In the genomic region with DNA sequence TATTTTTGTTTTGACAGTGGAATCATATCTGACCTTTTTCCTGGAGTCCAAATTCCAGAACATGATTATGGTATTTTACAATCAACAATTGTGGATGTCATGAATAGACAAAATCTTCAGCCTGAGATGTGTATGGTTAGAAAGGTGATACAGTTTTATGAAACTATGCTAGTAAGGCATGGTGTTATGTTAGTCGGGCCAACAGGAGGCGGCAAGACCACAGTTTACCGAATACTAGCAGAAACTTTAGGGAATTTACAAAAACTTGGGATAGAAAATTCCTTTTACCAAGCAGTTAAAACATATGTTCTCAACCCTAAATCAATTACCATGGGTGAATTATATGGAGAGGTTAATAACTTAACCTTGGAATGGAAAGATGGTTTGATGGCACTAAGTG, we compare ENCODE assay signal across 28 cellular contexts.
DNase-seq lines count a peak whose midpoint lies in the region; ATAC-seq and TF ChIP-seq lines count a peak whose summit lies in the region.
"Had no signal": no experiment of that assay in that cellular context is flagged by ENCODE, and none has a peak within 500 bp of the region (broad histone marks: within the 10 kb centered on the region; RNA-seq: fewer than 3 reads in every experiment).

No MANE protein-coding gene starts in this region.

- H3K27ac Mint-ChIP-seq in natural killer cell treated with Interleukin-12 subunit alpha and Interleukin-12 subunit beta and Interleukin-15 and Interleukin-18, amount 100 ng/mL, for 72 hours, result peak overlapping the region in 1 of 2 donors; percentile 17
- H3K27ac Mint-ChIP-seq: activated B cell treated with CpG ODN at 0.5 μM for 24 hours; stimulated activated naive B cell treated with anti-CD40 and anti-IgM and Interleukin-4, amounts not matched to agents 10 μg/mL and 1 μg/mL and 100 μg/mL, for 72 hours had no signal

- no peak overlapping the region for H3K27ac ChIP-seq in SK-N-SH (ENCODE audit: low read depth in 2 of 2, low read length in 1 of 2)
- H3K27ac ChIP-seq in HCT116 (ENCODE audit: low read depth, low read length), result no peak overlapping the region
- H3K27ac ChIP-seq: 22Rv1, ascending aorta, BLaER1, dorsolateral prefrontal cortex, epithelial cell of prostate, gastrocnemius medialis, GM23248, KMS-11, testis had no signal

- ATAC-seq in SK-N-SH treated with all-trans-retinoic acid at 6 μM for 48 hours, result no peak
- no peak for ATAC-seq in HCT116
- ATAC-seq in natural killer cell treated with Interleukin-12 subunit alpha and Interleukin-12 subunit beta and Interleukin-15 and Interleukin-18, amount 100 ng/mL, for 72 hours, result no peak
- ATAC-seq in HG03175 (IDR thresholded peaks at IDR 0.05; ENCODE audit: unreplicated experiment), result no peak
- ATAC-seq in GM21390 (IDR thresholded peaks at IDR 0.05; ENCODE audit: unreplicated experiment), result no peak
- ATAC-seq: gastrocnemius medialis; stimulated activated naive B cell treated with anti-CD40 and anti-IgM and Interleukin-4, amounts not matched to agents 10 μg/mL and 1 μg/mL and 100 μg/mL, for 72 hours had no signal

- H3K36me3 Mint-ChIP-seq in natural killer cell treated with Interleukin-12 subunit alpha and Interleukin-12 subunit beta and Interleukin-15 and Interleukin-18, amount 100 ng/mL, for 72 hours, result peaks cover 13% of the 10 kb centered on the region

- WGBS in SK-N-SH (ENCODE audit: low lambda C conversion rate), result 45% methylated on average over 3 of the region's 3 CpGs

- no peak overlapping the region for H2AFZ ChIP-seq in SK-N-SH (ENCODE audit: low read depth)
- no peak overlapping the region for H2AFZ ChIP-seq in HCT116 (ENCODE audit: low read depth, low read length, poor library complexity, severe bottlenecking)
- H2AFZ ChIP-seq: GM23248 had no signal

- H3F3A ChIP-seq in SK-N-SH (replicated peaks; ENCODE audit: insufficient read depth), result no peaks in the 10 kb centered on the region

- no peak overlapping the region for H3K4me3 ChIP-seq in SK-N-SH (ENCODE audit: low read depth in 2 of 2, low read length in 1 of 2)
- no peak overlapping the region for H3K4me3 ChIP-seq in HCT116 (replicated peaks in 1 of 2; ENCODE audit: low read depth in 1 of 2, low read length in 2 of 2)
- no peak overlapping the region for H3K4me3 ChIP-seq in choroid plexus epithelial cell (ENCODE audit: low read depth, low read length)
- H3K4me3 ChIP-seq: ascending aorta, BLaER1, dorsolateral prefrontal cortex, gastrocnemius medialis, GM23248, testis had no signal

- H3K4me2 ChIP-seq in SK-N-SH (no peak overlapping the region), HCT116 (ENCODE audit: low read length) (no peak overlapping the region)
- H3K4me2 ChIP-seq: BLaER1, KMS-11 had no signal

- POLR2A ChIA-PET in SK-N-SH (lab: Yijun Ruan, JAX) (no interaction called here), HCT116 (lab: Charles Lee) (no interaction called here)

- no peaks in the 10 kb centered on the region for H3K9me3 ChIP-seq in SK-N-SH
- H3K9me3 ChIP-seq in HCT116 (ENCODE audit: control insufficient read depth in 1 of 2, insufficient read depth in 1 of 2, low read depth in 1 of 2, low read length in 2 of 2), result no peaks in the 10 kb centered on the region
- H3K9me3 ChIP-seq: ascending aorta, BLaER1, gastrocnemius medialis, testis had no signal

- H4K20me1 ChIP-seq in SK-N-SH (ENCODE audit: insufficient read depth) (no peaks in the 10 kb centered on the region), HCT116 (ENCODE audit: insufficient read depth) (no peaks in the 10 kb centered on the region)
- H4K20me1 ChIP-seq: BLaER1 had no signal

- no peaks in the 10 kb centered on the region for H3K27me3 Mint-ChIP-seq in natural killer cell treated with Interleukin-12 subunit alpha and Interleukin-12 subunit beta and Interleukin-15 and Interleukin-18, amount 100 ng/mL, for 72 hours

- H3K9ac ChIP-seq in SK-N-SH (no peak overlapping the region), HCT116 (ENCODE audit: low read length) (no peak overlapping the region)
- H3K9ac ChIP-seq: BLaER1, GM23248, KMS-11 had no signal

- DNase-seq in SK-N-SH (no peak), HCT116 (ENCODE audit: low read depth, low spot score) (no peak), choroid plexus epithelial cell (ENCODE audit: low read depth) (peak; percentile 11)
- no peak for DNase-seq in natural killer cell treated with Interleukin-12 subunit alpha and Interleukin-12 subunit beta and Interleukin-15 and Interleukin-18, amount 100 ng/mL, for 72 hours (ENCODE audit: low spot score)
- no peak for DNase-seq in NK-92 treated with Interleukin-12 subunit alpha and Interleukin-12 subunit beta, amount 100 ng/mL, for 24 hours (lab: John Stamatoyannopoulos, UW)
- DNase-seq: activated B cell treated with CpG ODN at 0.5 μM for 24 hours; activated CD4-positive, alpha-beta T cell treated with anti-CD3 and anti-CD28 coated beads, Interleukin-2, amount 50 U/mL, for 48 hours; central memory CD4-positive, alpha-beta T cell; dorsolateral prefrontal cortex; EL; gastrocnemius medialis; GM23248; kidney; mammary epithelial cell; NCI-H1694 treated with DMSO at 0.1 percent for 48 hours; occipital lobe; stimulated activated CD4-positive, alpha-beta T cell treated with anti-CD3 and anti-CD28 coated beads, Interleukin-2, amount 100 ng/mL, for 48 hours; stimulated activated naive B cell treated with anti-CD40 and anti-IgM and Interleukin-4, amounts not matched to agents 10 μg/mL and 1 μg/mL and 100 μg/mL, for 72 hours; T1000; testis had no signal

- RAD21 ChIA-PET in HCT116 (lab: Charles Lee; ENCODE audit: low non-redundant PET in 1 of 2, low total read pairs in 2 of 2, uncharacterized antibody in 2 of 2, unreplicated experiment in 2 of 2), result no interaction called here

- no TSS peak for BruUV-seq in HCT116 (replicated peaks; lab: Mats Ljungman, UMichigan)

- TF ChIP-seq RAD21 in SK-N-SH (IDR thresholded peaks at IDR 0.05; ENCODE audit: low read length) (no peak), HCT116 (IDR thresholded peaks at IDR 0.05; ENCODE audit: low read depth) (peak; percentile 22; the same call in 1 of the 2 replicates)

- TF ChIP-seq POLR2A in HCT116 (IDR thresholded peaks at IDR 0.05; ENCODE audit: borderline replicate concordance, extremely low read depth, insufficient read depth, insufficient read length), result no peak

- TF ChIP-seq CTCF in SK-N-SH (IDR thresholded peaks at IDR 0.05) (peak; percentile 25; the same call in 1 of the 2 replicates), HCT116 (IDR thresholded peaks at IDR 0.05 in 2 of 3, conservative IDR thresholded peaks at IDR 0.05 in 1 of 3; ENCODE audit: borderline replicate concordance in 1 of 3, insufficient read depth in 1 of 3, low read depth in 2 of 3, low read length in 2 of 3) (no peak), choroid plexus epithelial cell (conservative IDR thresholded peaks at IDR 0.05; ENCODE audit: low read depth, low read length) (peak; percentile 30)

- H3K9me2 ChIP-seq in SK-N-SH (peaks cover 2% of the 10 kb centered on the region; the same call in 1 of the 2 replicates), HCT116 (ENCODE audit: insufficient read depth) (0 out of 2 replicates have a peak, but pooled peaks cover 1% of the 10 kb centered on the region)

- no peaks in the 10 kb centered on the region for H3K9me3 Mint-ChIP-seq in natural killer cell treated with Interleukin-12 subunit alpha and Interleukin-12 subunit beta and Interleukin-15 and Interleukin-18, amount 100 ng/mL, for 72 hours
- H3K9me3 Mint-ChIP-seq: activated B cell treated with CpG ODN at 0.5 μM for 24 hours; stimulated activated naive B cell treated with anti-CD40 and anti-IgM and Interleukin-4, amounts not matched to agents 10 μg/mL and 1 μg/mL and 100 μg/mL, for 72 hours had no signal

- H3K4me1 ChIP-seq in SK-N-SH (ENCODE audit: control insufficient read depth in 1 of 2, insufficient read depth in 2 of 2, low read depth in 1 of 2, low read length in 1 of 2), result no peaks in the 10 kb centered on the region
- H3K4me1 ChIP-seq in HCT116 (ENCODE audit: control insufficient read depth in 1 of 2, insufficient read depth in 2 of 2, low read length in 2 of 2), result no peaks in the 10 kb centered on the region
- H3K4me1 ChIP-seq: ascending aorta, testis had no signal

- H3K4me1 Mint-ChIP-seq in natural killer cell treated with Interleukin-12 subunit alpha and Interleukin-12 subunit beta and Interleukin-15 and Interleukin-18, amount 100 ng/mL, for 72 hours (ENCODE audit: low read depth in 2 of 2), result peaks cover 48 to 54% of the 10 kb centered on the region in 2 donors
- H3K4me1 Mint-ChIP-seq: activated B cell treated with CpG ODN at 0.5 μM for 24 hours; stimulated activated naive B cell treated with anti-CD40 and anti-IgM and Interleukin-4, amounts not matched to agents 10 μg/mL and 1 μg/mL and 100 μg/mL, for 72 hours had no signal

- CTCF ChIA-PET in SK-N-SH (lab: Yijun Ruan, JAX) (no interaction called here), HCT116 (lab: Charles Lee) (no interaction called here)

- intact Hi-C loops in HCT116 (cut with micrococcal nuclease), result no loop called here

- H3K79me2 ChIP-seq in SK-N-SH (ENCODE audit: insufficient read depth), result no peaks in the 10 kb centered on the region
- no peaks in the 10 kb centered on the region for H3K79me2 ChIP-seq in HCT116 (ENCODE audit: insufficient read depth, low read length)

- H3K27me3 ChIP-seq in SK-N-SH (ENCODE audit: insufficient read depth) (0 out of 2 replicates have a peak, but pooled peaks cover 5% of the 10 kb centered on the region), HCT116 (ENCODE audit: insufficient read depth, low read length) (no peaks in the 10 kb centered on the region)
- H3K27me3 ChIP-seq: ascending aorta, BLaER1, dorsolateral prefrontal cortex, gastrocnemius medialis, testis had no signal

- no peak for TF ChIP-seq EP300 in SK-N-SH (IDR thresholded peaks at IDR 0.05; ENCODE audit: borderline replicate concordance in 1 of 2, low read depth in 1 of 2, low read length in 1 of 2)

- H3K4me3 Mint-ChIP-seq in natural killer cell treated with Interleukin-12 subunit alpha and Interleukin-12 subunit beta and Interleukin-15 and Interleukin-18, amount 100 ng/mL, for 72 hours, result peak overlapping the region; percentile 6
- H3K4me3 Mint-ChIP-seq: activated B cell treated with CpG ODN at 0.5 μM for 24 hours; stimulated activated naive B cell treated with anti-CD40 and anti-IgM and Interleukin-4, amounts not matched to agents 10 μg/mL and 1 μg/mL and 100 μg/mL, for 72 hours had no signal

- H3K36me3 ChIP-seq in SK-N-SH (replicated peaks in 1 of 2; ENCODE audit: control insufficient read depth in 1 of 2, insufficient read depth in 2 of 2, low read length in 1 of 2) (no peaks in the 10 kb centered on the region), HCT116 (ENCODE audit: control insufficient read depth in 1 of 2, insufficient read depth in 2 of 2, low read length in 2 of 2) (no peaks in the 10 kb centered on the region)
- H3K36me3 ChIP-seq: ascending aorta, BLaER1, gastrocnemius medialis had no signal

TF ChIP-seq in SK-N-SH treated with all-trans-retinoic acid at 6 μM for 48 hours, 23 proteins besides CTCF, POLR2A, EP300 and RAD21 (continues in another document):
- TF ChIP-seq ZFP3 (CRISPR knock-in tag; IDR thresholded peaks at IDR 0.05) (no peak), TOX (CRISPR knock-in tag; IDR thresholded peaks at IDR 0.05; ENCODE audit: borderline replicate concordance) (no peak)

Comparison
In these comparisons a context has a peak if more than half of its experiments do, and no peak if none do; other contexts are left out.
1. CTCF ChIP-seq: peak in SK-N-SH (single experiment) and choroid plexus epithelial cell (single experiment); none in HCT116 (0 of 3).